In genomic region chr1:32250893-32251716, GRCh38 we compare ENCODE assay signal across 9 cellular contexts. TPM values are rescaled to one million over a fixed set of nuclear protein-coding genes. Genes with fewer than 3 reads are reported as not detected.
DNase-seq lines count a peak whose midpoint lies in the region; ATAC-seq and TF ChIP-seq lines count a peak whose summit lies in the region.
"Had no signal": no experiment of that assay in that cellular context is flagged by ENCODE, and none has a peak within 500 bp of the region (broad histone marks: within the 10 kb centered on the region; RNA-seq: fewer than 3 reads in every experiment).

Gene LCK (plus strand): TSS chr1:32251265. CDS start chr1:32274330, 23,065 bp downstream.

- intact Hi-C loops in left ventricle myocardium superior (cut with micrococcal nuclease) (no loop called here), uterus (cut with DNase I; ENCODE audit: low total_unique reads) (no loop called here)

- H3K27ac ChIP-seq in right atrium auricular region = peak within 1 kb of the TSS; percentile 59 to 66
- H3K27ac ChIP-seq in uterus = peak within 1 kb of the TSS; percentile 43 to 55

- H3K4me1 Mint-ChIP-seq in nephron = peaks cover 35% of the 10 kb centered on the region

- peak within 1 kb of the TSS; percentile 60 to 84 (median 67) for H3K27ac Mint-ChIP-seq in nephron

- H3K9me3 ChIP-seq in right atrium auricular region (no peaks in the 10 kb centered on the region), uterus (no peaks in the 10 kb centered on the region)

- TF ChIP-seq CTCF in right atrium auricular region (IDR thresholded peaks at IDR 0.05) = no peak
- no peak for TF ChIP-seq CTCF in nephron (IDR thresholded peaks at IDR 0.05; ENCODE audit: unreplicated experiment in 3 of 3)
- no peak for TF ChIP-seq CTCF in uterus (IDR thresholded peaks at IDR 0.05)

- ATAC-seq in left ventricle myocardium superior (no peak), GM21526 (IDR thresholded peaks at IDR 0.05; ENCODE audit: low FRiP score, unreplicated experiment) (no peak), GM19397 (IDR thresholded peaks at IDR 0.05; ENCODE audit: unreplicated experiment) (no peak)

- H3K4me3 ChIP-seq in right atrium auricular region (no peak within 1 kb of the TSS), uterus (no peak within 1 kb of the TSS)

- H3K4me1 ChIP-seq in right atrium auricular region (peaks cover 0 to 54% of the 10 kb centered on the region in 2 donors), uterus (no peaks in the 10 kb centered on the region)

- no peaks in the 10 kb centered on the region for H3K9me3 Mint-ChIP-seq in nephron

- H3K36me3 Mint-ChIP-seq in nephron (ENCODE audit: low read depth) = no peaks in the 10 kb centered on the region

- peak within 1 kb of the TSS in 2 of 3 experiments; percentile 1 to 3 for H3K4me3 Mint-ChIP-seq in nephron

- H3K36me3 ChIP-seq in right atrium auricular region (no peaks in the 10 kb centered on the region), uterus (no peaks in the 10 kb centered on the region)

- H3K27me3 Mint-ChIP-seq in nephron (ENCODE audit: low read depth) = peaks cover 14% of the 10 kb centered on the region

- H3K27me3 ChIP-seq in right atrium auricular region (no peaks in the 10 kb centered on the region), uterus (no peaks in the 10 kb centered on the region)

- no peak for TF ChIP-seq POLR2A in uterus (IDR thresholded peaks at IDR 0.05)

- DNase-seq in right atrium auricular region (ENCODE audit: low spot score) (no peak), left ventricle myocardium superior (no peak), uterus (no peak), Ammon's horn (ENCODE audit: low spot score) (no peak)
- peak; percentile 87 for DNase-seq in activated effector memory CD4-positive, alpha-beta T cell treated with anti-CD3 and anti-CD28 coated beads, Interleukin-2, amount 50 U/mL, for 16 hours

RNA-seq across cellular contexts. Expression of gene LCK, which starts in this region (rescaled TPM):
- total RNA-seq in right atrium auricular region (under 1 TPM; 0.74 to 0.98 TPM), left ventricle myocardium superior (0.50 TPM), uterus (1 to 10 TPM in 3 of 4 donors, under 1 TPM in 1; 0.26 to 2.0 (median 1.4) TPM)
- total RNA-seq: NCI-H460 had no signal
